8 cellular contexts compared by ENCODE assay signal in genomic region chr14:24146622-24146977, GRCh38. TPM values are rescaled to one million over a fixed set of nuclear protein-coding genes. Genes with fewer than 3 reads are reported as not detected.
DNase-seq lines count a peak whose midpoint lies in the region; ATAC-seq, FAIRE-seq and TF ChIP-seq lines count a peak whose summit lies in the region.

No MANE protein-coding gene starts in this region.

- intact Hi-C loops in kidney (cut with DNase I) = no loop called here

- peaks cover 11 to 26% of the 10 kb centered on the region in 2 donors for H3K4me1 ChIP-seq in kidney (ENCODE audit: control insufficient read depth in 1 of 2, insufficient read depth in 1 of 2, low read depth in 1 of 2, low read length in 2 of 2)

- peaks cover 22 to 25% of the 10 kb centered on the region in 2 donors for H3K36me3 ChIP-seq in kidney (ENCODE audit: control insufficient read depth in 1 of 2, insufficient read depth in 2 of 2, low read length in 2 of 2)

- DNase-seq in AG10803 (ENCODE audit: low read depth) (peak; percentile 94), NCI-H345 treated with DMSO at 0.1 percent for 48 hours (lab: John Stamatoyannopoulos, UW; ENCODE audit: unreplicated experiment) (peak; percentile 88), cerebellar cortex (ENCODE audit: low spot score) (peak; percentile 93), kidney (peak; percentile 99)
- DNase-seq in activated CD4-positive, CD25-positive, alpha-beta regulatory T cell treated with anti-CD3 and anti-CD28 coated beads, Interleukin-2, amount 50 U/mL, for 72 hours = peak; percentile 86
- peak; percentile 61 to 63 for DNase-seq in stimulated activated CD4-positive, alpha-beta T cell treated with anti-CD3 and anti-CD28 coated beads, Interleukin-15, amount 100 ng/mL, for 1 hour (ENCODE audit: low read depth in 1 of 2, low spot score in 1 of 2)

- TF ChIP-seq CTCF in AG10803 (conservative IDR thresholded peaks at IDR 0.05; ENCODE audit: low read length) (no peak; the same call in 1 of the 2 replicates), kidney (IDR thresholded peaks at IDR 0.05; ENCODE audit: borderline replicate concordance, extremely low read depth, insufficient read depth) (peak; percentile 5)

- ATAC-seq in GM19043 (IDR thresholded peaks at IDR 0.05; ENCODE audit: low read depth, unreplicated experiment) = peak; percentile 57
- peak; percentile 69 for ATAC-seq in HG03354 (IDR thresholded peaks at IDR 0.05; ENCODE audit: poor library complexity, severe bottlenecking, unreplicated experiment)

- H3K4me3 ChIP-seq in AG10803 (ENCODE audit: low read length) (peak overlapping the region; percentile 97), kidney (ENCODE audit: low read length in 2 of 2) (peak overlapping the region; percentile 87 to 94)

- FAIRE-seq in kidney (lab: Jason Lieb, UNC) = no peak

- H3K9ac ChIP-seq in kidney (ENCODE audit: low read length in 2 of 2) = peak overlapping the region; percentile 79 to 92

- H3K9me3 ChIP-seq in kidney (ENCODE audit: control insufficient read depth in 1 of 2, low read length in 2 of 2) = no peaks in the 10 kb centered on the region

- peak overlapping the region; percentile 91 to 98 for H3K27ac ChIP-seq in kidney (ENCODE audit: low read depth in 2 of 2, low read length in 2 of 2)

RNA-seq across cellular contexts. Expression of gene PSME2, which starts 0.2 kb away (rescaled TPM):
- 148 TPM for total RNA-seq in kidney
- 289 TPM for polyA plus RNA-seq in kidney (ENCODE audit: insufficient read depth, low read depth, low replicate concordance)

RNA-seq across cellular contexts. Expression of gene RNF31, which starts 0.7 kb away (rescaled TPM):
- 69.0 TPM for total RNA-seq in kidney
- 64.0 TPM for polyA plus RNA-seq in kidney (ENCODE audit: insufficient read depth, low read depth, low replicate concordance)

RNA-seq across cellular contexts. Expression of gene EMC9, which starts 5.2 kb away (rescaled TPM):
- 22.1 TPM for total RNA-seq in kidney
- polyA plus RNA-seq in kidney (ENCODE audit: insufficient read depth, low read depth, low replicate concordance) = 62.5 TPM

RNA-seq across cellular contexts. Expression of gene PSME1, which starts 10.6 kb away (rescaled TPM):
- total RNA-seq in kidney = 244 TPM
- polyA plus RNA-seq in kidney (ENCODE audit: insufficient read depth, low read depth, low replicate concordance) = 333 TPM

RNA-seq across cellular contexts. Expression of gene IRF9, which starts 14.5 kb away (rescaled TPM):
- 141 TPM for total RNA-seq in kidney
- polyA plus RNA-seq in kidney (ENCODE audit: insufficient read depth, low read depth, low replicate concordance) = 88.9 TPM

Comparison
In these comparisons a context has a peak if more than half of its experiments do, and no peak if none do; other contexts are left out.
1. Peak in every context shown above with its lines: DNase-seq, ATAC-seq, H3K4me3 ChIP-seq and H3K27ac ChIP-seq.